Comparison of ENCODE assay signal across 8 cellular contexts in the genomic region with DNA sequence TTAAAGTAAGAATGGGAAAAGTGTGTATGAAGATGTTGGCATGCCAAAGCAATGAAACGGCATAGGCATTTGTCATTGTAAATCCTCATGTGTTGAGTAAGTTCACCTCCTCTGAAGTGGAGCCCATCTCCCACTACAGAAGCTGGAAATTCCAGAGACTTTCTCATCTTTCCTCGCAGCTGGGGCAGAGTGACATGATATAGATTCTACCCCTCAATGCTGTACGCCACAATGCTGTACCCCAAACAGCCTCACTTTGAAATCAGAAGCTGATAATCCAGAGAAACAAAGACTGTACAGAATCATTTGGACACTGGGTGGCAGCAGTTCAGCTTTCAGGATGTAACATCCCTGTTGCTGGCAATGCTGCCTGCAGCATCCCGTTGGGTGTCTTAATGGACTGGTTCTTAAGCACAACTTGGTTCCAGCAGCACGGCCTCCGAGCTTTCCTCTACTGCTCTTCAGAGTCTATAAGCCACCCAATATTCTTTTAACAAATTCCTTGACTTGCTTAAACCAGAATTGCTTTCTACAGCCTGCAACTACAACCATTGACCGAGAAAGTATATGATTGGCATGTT. TPM values are rescaled to one million over a fixed set of nuclear protein-coding genes. Genes with fewer than 3 reads are reported as not detected.
DNase-seq lines count a peak whose midpoint lies in the region; ATAC-seq, FAIRE-seq and TF ChIP-seq lines count a peak whose summit lies in the region.

No MANE protein-coding gene starts in this region.

- peaks cover 14% of the 10 kb centered on the region; the same call in 1 of the 2 replicates for H3K36me3 ChIP-seq in GM23248 (ENCODE audit: low read depth)
- H3K36me3 ChIP-seq in RWPE2 (ENCODE audit: low read depth): peaks cover 17% of the 10 kb centered on the region
- no peaks in the 10 kb centered on the region for H3K36me3 ChIP-seq in parathyroid adenoma (ENCODE audit: control insufficient read depth, insufficient read depth, low read length)

- H3K4me3 ChIP-seq in GM23248 (peak overlapping the region; percentile 23; the same call in 1 of the 2 replicates), RWPE2 (ENCODE audit: severe bottlenecking) (no peak overlapping the region), parathyroid adenoma (ENCODE audit: low read depth, low read length) (no peak overlapping the region)

- no peaks in the 10 kb centered on the region for H4K20me1 ChIP-seq in GM23248 (ENCODE audit: insufficient read depth)

- TF ChIP-seq CTCF in RWPE2 (IDR thresholded peaks at IDR 0.05; ENCODE audit: poor library complexity, severe bottlenecking) (peak; percentile 83), foreskin keratinocyte (conservative IDR thresholded peaks at IDR 0.05) (peak; percentile 75), parathyroid adenoma (IDR thresholded peaks at IDR 0.05) (peak; percentile 55)

- H3K36me3 Mint-ChIP-seq in activated T-helper 17 cell treated with anti-CD3 and anti-CD28 coated beads, Interleukin-2, amount 50 U/mL, for 72 hours (ENCODE audit: low read depth): peaks cover under 1% of the 10 kb centered on the region

- 14 to 16% methylated on average over 7 of the region's 7 CpGs for WGBS in GM23248 (ENCODE audit: low coverage in 1 of 2, low lambda C conversion rate in 2 of 2, missing lambda C conversion rate in 2 of 2), 2 experiments

- H3K9ac ChIP-seq in GM23248: no peak overlapping the region
- no peak overlapping the region for H3K9ac ChIP-seq in parathyroid adenoma

- H3K27ac ChIP-seq in GM23248 (peak overlapping the region; percentile 14), RWPE2 (ENCODE audit: poor library complexity, severe bottlenecking) (no peak overlapping the region), foreskin keratinocyte (no peak overlapping the region), parathyroid adenoma (no peak overlapping the region)

- H2AFZ ChIP-seq in GM23248 (peak overlapping the region; percentile 70), parathyroid adenoma (peak overlapping the region; percentile 2)

- no peaks in the 10 kb centered on the region for H3K27me3 ChIP-seq in GM23248 (replicated peaks; ENCODE audit: insufficient read depth)
- H3K27me3 ChIP-seq in RWPE2 (ENCODE audit: insufficient read depth, poor library complexity, severe bottlenecking): no peaks in the 10 kb centered on the region
- H3K27me3 ChIP-seq in foreskin keratinocyte: no peaks in the 10 kb centered on the region
- no peaks in the 10 kb centered on the region for H3K27me3 ChIP-seq in parathyroid adenoma (ENCODE audit: control insufficient read depth, insufficient read depth, low read length)

- H3K9me2 ChIP-seq in GM23248 (ENCODE audit: insufficient read depth): no peaks in the 10 kb centered on the region

- DNase-seq in GM23248 (peak; percentile 80), LoVo (ENCODE audit: low spot score) (peak; percentile 70), RWPE2 (ENCODE audit: low spot score) (no peak), foreskin keratinocyte (peak in 1 of 2 donors; percentile 51), urothelium cell line (ENCODE audit: low spot score) (peak; percentile 72)

- H3K4me1 Mint-ChIP-seq in activated T-helper 17 cell treated with anti-CD3 and anti-CD28 coated beads, Interleukin-2, amount 50 U/mL, for 72 hours: no peaks in the 10 kb centered on the region

- H3K4me1 ChIP-seq in GM23248 (ENCODE audit: insufficient read depth) (peaks cover 14% of the 10 kb centered on the region), RWPE2 (ENCODE audit: insufficient read depth, poor library complexity, severe bottlenecking) (peaks cover 2% of the 10 kb centered on the region), foreskin keratinocyte (no peaks in the 10 kb centered on the region), parathyroid adenoma (no peaks in the 10 kb centered on the region)

- no peak overlapping the region for H3K27ac Mint-ChIP-seq in activated T-helper 17 cell treated with anti-CD3 and anti-CD28 coated beads, Interleukin-2, amount 50 U/mL, for 72 hours

- FAIRE-seq in G401.6 (lab: Jason Lieb, UNC) (peak; percentile 92), urothelium cell line (lab: Jason Lieb, UNC) (no peak)

- in situ Hi-C loops in GM23248 (cut with MboI): loop anchor here (10.0 kb wide), 1 partner anchor 62 kb away; no protein-coding TSS in a partner anchor

- H3K4me2 ChIP-seq in GM23248 (ENCODE audit: unreplicated experiment) (peak overlapping the region; percentile 63), parathyroid adenoma (ENCODE audit: low read length) (no peak overlapping the region)

- no peaks in the 10 kb centered on the region for H3K79me2 ChIP-seq in GM23248 (ENCODE audit: insufficient read depth)
- no peaks in the 10 kb centered on the region for H3K79me2 ChIP-seq in parathyroid adenoma

- no peak overlapping the region for H3K4me3 Mint-ChIP-seq in activated T-helper 17 cell treated with anti-CD3 and anti-CD28 coated beads, Interleukin-2, amount 50 U/mL, for 72 hours

- peak; percentile 94 for ATAC-seq in RWPE2 (ENCODE audit: low read depth)
- ATAC-seq in activated T-helper 17 cell treated with anti-CD3 and anti-CD28 coated beads, Interleukin-2, amount 50 U/mL, for 72 hours (replicated peaks): peak; percentile 85
- ATAC-seq in foreskin keratinocyte: peak; percentile 95

- peaks cover 10% of the 10 kb centered on the region for H3F3A ChIP-seq in GM23248 (ENCODE audit: insufficient read depth)

- H3K9me3 ChIP-seq in GM23248 (ENCODE audit: low read depth) (no peaks in the 10 kb centered on the region), RWPE2 (ENCODE audit: severe bottlenecking) (no peaks in the 10 kb centered on the region), parathyroid adenoma (ENCODE audit: control insufficient read depth, low read length) (no peaks in the 10 kb centered on the region)

- no peaks in the 10 kb centered on the region for H3K9me3 Mint-ChIP-seq in activated T-helper 17 cell treated with anti-CD3 and anti-CD28 coated beads, Interleukin-2, amount 50 U/mL, for 72 hours

- H3K27me3 Mint-ChIP-seq in activated T-helper 17 cell treated with anti-CD3 and anti-CD28 coated beads, Interleukin-2, amount 50 U/mL, for 72 hours: no peaks in the 10 kb centered on the region

RNA-seq across cellular contexts. Expression of a gene that starts 18.8 kb away (rescaled TPM):
- total RNA-seq in GM23248 (2014; rRNA removed; shearing (Covaris generic)): 10.9 TPM in 2 replicates
- polyA plus RNA-seq in GM23248 (2016; fragmentation: Nextera tagmentation; extraction: Ambion mirVana) (8.8 and 9.8 TPM in 2 replicates), foreskin keratinocyte (0.18 and 0.39 TPM in 2 replicates)
- total RNA-seq in activated T-helper 17 cell treated with anti-CD3 and anti-CD28 coated beads, Interleukin-2, amount 50 U/mL, for 72 hours: 10 to 100 TPM; 23.6 to 32.4 TPM
- total RNA-seq in foreskin keratinocyte: 7.3 and 8.5 TPM in 2 replicates

RNA-seq across cellular contexts. Expression of a gene that starts 35.8 kb away (rescaled TPM):
- total RNA-seq in GM23248 (2014; rRNA removed; shearing (Covaris generic)): 3.0 and 4.2 TPM in 2 replicates
- 2.1 and 2.2 TPM in 2 replicates for polyA plus RNA-seq in GM23248 (2016; fragmentation: Nextera tagmentation; extraction: Ambion mirVana)
- 1 to 10 TPM; 1.1 to 1.2 TPM for total RNA-seq in activated T-helper 17 cell treated with anti-CD3 and anti-CD28 coated beads, Interleukin-2, amount 50 U/mL, for 72 hours
- total RNA-seq in foreskin keratinocyte: 4.9 and 5.1 TPM in 2 replicates
- polyA plus RNA-seq in foreskin keratinocyte: 1.1 and 1.2 TPM in 2 replicates
